Comparison of ENCODE assay signal across 10 cellular contexts in the genomic region with DNA sequence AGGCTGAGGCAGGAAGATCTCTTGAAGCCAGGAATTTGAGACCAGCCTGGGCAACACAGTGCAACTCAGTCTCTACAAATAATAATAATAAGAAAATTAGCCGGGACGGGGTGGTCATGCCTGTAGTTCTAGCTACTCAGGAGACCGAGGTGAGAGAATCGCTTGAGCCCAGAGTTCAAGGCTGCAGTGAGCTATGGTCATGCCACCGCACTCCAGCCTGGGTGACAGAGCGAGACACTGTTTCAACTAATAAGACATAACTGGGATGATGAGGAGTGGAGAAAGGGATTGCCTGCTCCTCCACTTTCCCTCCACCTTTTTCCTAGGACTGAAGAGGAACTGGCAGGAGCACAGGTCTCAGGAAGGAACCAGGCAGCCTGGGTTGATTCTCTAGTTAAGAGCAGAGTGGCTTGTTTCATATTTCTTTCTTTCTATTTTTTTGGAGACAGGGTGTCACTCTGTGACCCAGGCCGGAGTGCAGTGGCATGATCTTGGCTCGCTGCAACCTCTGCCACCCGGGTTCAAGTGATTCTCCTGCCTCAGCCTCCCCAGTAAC. TPM values are rescaled to one million over a fixed set of nuclear protein-coding genes. Genes with fewer than 3 reads are reported as not detected.
DNase-seq lines count a peak whose midpoint lies in the region; ATAC-seq and TF ChIP-seq lines count a peak whose summit lies in the region.
"Had no signal": no experiment of that assay in that cellular context is flagged by ENCODE, and none has a peak within 500 bp of the region (broad histone marks: within the 10 kb centered on the region; RNA-seq: fewer than 3 reads in every experiment).

No MANE protein-coding gene starts in this region.

- peak overlapping the region; percentile 90 for H3K27ac Mint-ChIP-seq in CD4-positive, alpha-beta T cell
- H3K27ac Mint-ChIP-seq in IgD-negative memory B cell = peak overlapping the region in 2 of 3 donors; percentile 92 to 96
- no peak overlapping the region for H3K27ac Mint-ChIP-seq in central memory CD8-positive, alpha-beta T cell (ENCODE audit: low read depth)

- POLR2A ChIA-PET in CD4-positive, alpha-beta T cell (lab: Charles Lee) = interaction anchor here (1.8 kb wide), 1 partner anchor 53 kb away, joined by 4 read pairs; no protein-coding TSS in a partner anchor

- intact Hi-C loops in CD4-positive, alpha-beta T cell (cut with DNase I, micrococcal nuclease) = loop anchor here in 1 of 2 experiments (10.0 kb wide), 1 partner anchor 314 kb away; a partner anchor contains a TSS

- no peak for DNase-seq in CD4-positive, alpha-beta T cell
- no peak for DNase-seq in central memory CD8-positive, alpha-beta T cell (ENCODE audit: low spot score in 2 of 2)
- DNase-seq in nucleus accumbens (lab: John Stamatoyannopoulos, UW) (no peak), dermis blood vessel endothelial cell (no peak), GM20000 (ENCODE audit: low spot score) (no peak)
- DNase-seq: DND-41, foreskin melanocyte had no signal

- peaks cover 5% of the 10 kb centered on the region for H3K36me3 Mint-ChIP-seq in CD4-positive, alpha-beta T cell (ENCODE audit: low read depth)
- no peaks in the 10 kb centered on the region for H3K36me3 Mint-ChIP-seq in IgD-negative memory B cell
- peaks cover 3% of the 10 kb centered on the region for H3K36me3 Mint-ChIP-seq in central memory CD8-positive, alpha-beta T cell (ENCODE audit: insufficient read depth)

- peak overlapping the region; percentile 89 for H3K4me3 Mint-ChIP-seq in CD4-positive, alpha-beta T cell
- peak overlapping the region in 3 of 4 donors; percentile 19 to 94 (median 94) for H3K4me3 Mint-ChIP-seq in IgD-negative memory B cell
- peak overlapping the region; percentile 87 for H3K4me3 Mint-ChIP-seq in central memory CD8-positive, alpha-beta T cell

- H3K9me3 Mint-ChIP-seq in CD4-positive, alpha-beta T cell = no peaks in the 10 kb centered on the region
- no peaks in the 10 kb centered on the region for H3K9me3 Mint-ChIP-seq in IgD-negative memory B cell
- H3K9me3 Mint-ChIP-seq in central memory CD8-positive, alpha-beta T cell = no peaks in the 10 kb centered on the region

- no peaks in the 10 kb centered on the region for H3K9me3 ChIP-seq in CD4-positive, alpha-beta T cell (ENCODE audit: control insufficient read depth, low read length)
- H3K9me3 ChIP-seq in neutrophil = no peaks in the 10 kb centered on the region

- H3K27ac ChIP-seq in CD4-positive, alpha-beta T cell (ENCODE audit: low read depth, low read length) = peak overlapping the region; percentile 13
- peak overlapping the region; percentile 70 for H3K27ac ChIP-seq in neutrophil

- no peaks in the 10 kb centered on the region for H3K36me3 ChIP-seq in neutrophil

- H3K27me3 Mint-ChIP-seq in CD4-positive, alpha-beta T cell = no peaks in the 10 kb centered on the region
- no peaks in the 10 kb centered on the region for H3K27me3 Mint-ChIP-seq in IgD-negative memory B cell
- H3K27me3 Mint-ChIP-seq in central memory CD8-positive, alpha-beta T cell = no peaks in the 10 kb centered on the region

- H3K4me3 ChIP-seq in neutrophil (ENCODE audit: low read depth in 1 of 2, low read length in 1 of 2) = no peak overlapping the region

- H3K27me3 ChIP-seq in CD4-positive, alpha-beta T cell (ENCODE audit: control insufficient read depth, insufficient read depth, low read length) = no peaks in the 10 kb centered on the region
- no peaks in the 10 kb centered on the region for H3K27me3 ChIP-seq in neutrophil

- no peak for TF ChIP-seq CTCF in CD4-positive, alpha-beta T cell (IDR thresholded peaks at IDR 0.05)
- TF ChIP-seq CTCF in neutrophil (IDR thresholded peaks at IDR 0.05) (no peak), GM20000 (IDR thresholded peaks at IDR 0.05; ENCODE audit: extremely low read depth, missing control alignments) (no peak)

- peaks cover 37% of the 10 kb centered on the region for H3K4me1 Mint-ChIP-seq in CD4-positive, alpha-beta T cell (ENCODE audit: low read depth)
- peaks cover 23% of the 10 kb centered on the region in 3 donors for H3K4me1 Mint-ChIP-seq in IgD-negative memory B cell
- peaks cover 25% of the 10 kb centered on the region for H3K4me1 Mint-ChIP-seq in central memory CD8-positive, alpha-beta T cell

- peaks cover 21 to 35% of the 10 kb centered on the region in 2 experiments for H3K4me1 ChIP-seq in neutrophil (ENCODE audit: control insufficient read depth in 1 of 2, insufficient read depth in 1 of 2, low read depth in 1 of 2, low read length in 1 of 2)

- CTCF ChIA-PET in CD4-positive, alpha-beta T cell (lab: Charles Lee) = interaction anchor here (0.6 kb wide), 1 partner anchor 1297 kb away, joined by 5 read pairs; no protein-coding TSS in a partner anchor

- no peak for ATAC-seq in CD4-positive, alpha-beta T cell (ENCODE audit: poor library complexity)
- ATAC-seq in central memory CD8-positive, alpha-beta T cell (replicated peaks; ENCODE audit: extremely low read depth, poor library complexity, severe bottlenecking) = no peak
- ATAC-seq in GM18511 (IDR thresholded peaks at IDR 0.05; ENCODE audit: unreplicated experiment) = no peak

RNA-seq across cellular contexts. Expression of a gene that starts 4.6 kb away (rescaled TPM):
- total RNA-seq in CD4-positive, alpha-beta T cell = 10 to 100 TPM; 85.0 to 86.0 TPM
- polyA plus RNA-seq in IgD-negative memory B cell = 139 TPM
- total RNA-seq in dermis blood vessel endothelial cell = 128 and 344 TPM in 2 replicates

RNA-seq across cellular contexts. Expression of a gene that starts 43.8 kb away (rescaled TPM):
- total RNA-seq in CD4-positive, alpha-beta T cell = 1 to 10 TPM; 3.8 to 3.9 TPM
- polyA plus RNA-seq in IgD-negative memory B cell = 18.6 TPM
- total RNA-seq in dermis blood vessel endothelial cell = 15.9 and 20.4 TPM in 2 replicates
